ENCODE assay signal across 8 cellular contexts in genomic region chr2:73232471-73233153, GRCh38. TPM values are rescaled to one million over a fixed set of nuclear protein-coding genes. Genes with fewer than 3 reads are reported as not detected.
DNase-seq lines count a peak whose midpoint lies in the region; TF ChIP-seq lines count a peak whose summit lies in the region.

No MANE protein-coding gene starts in this region.

- peaks cover 1% of the 10 kb centered on the region for H3K36me3 Mint-ChIP-seq in chondrocyte (ENCODE audit: low read depth)

- H3K27ac Mint-ChIP-seq in chondrocyte (ENCODE audit: unreplicated experiment): peak overlapping the region; percentile 95

- peaks cover 11% of the 10 kb centered on the region for H3K4me1 ChIP-seq in HAP-1
- peaks cover 0 to 25% (median 6%) of the 10 kb centered on the region in 4 donors for H3K4me1 ChIP-seq in Peyer's patch
- H3K4me1 ChIP-seq in mononuclear cell (ENCODE audit: insufficient read depth, low read length): peaks cover 24% of the 10 kb centered on the region

- H3K9me3 Mint-ChIP-seq in chondrocyte (ENCODE audit: low read depth): no peaks in the 10 kb centered on the region

- H3K36me3 ChIP-seq in HAP-1 (replicated peaks) (peaks cover 23% of the 10 kb centered on the region), Peyer's patch (peaks cover 0 to 20% (median 0%) of the 10 kb centered on the region in 3 donors)

- H3K4me3 ChIP-seq in HAP-1: peak overlapping the region; percentile 97
- H3K4me3 ChIP-seq in Peyer's patch: peak overlapping the region; percentile 83 to 90 (median 86)
- peak overlapping the region; percentile 71 for H3K4me3 ChIP-seq in mononuclear cell (ENCODE audit: low read length)

- H3K4me1 Mint-ChIP-seq in chondrocyte (ENCODE audit: low read depth): peaks cover 32% of the 10 kb centered on the region

- no peak for TF ChIP-seq CTCF in Peyer's patch (IDR thresholded peaks at IDR 0.05)
- no peak for TF ChIP-seq CTCF in chondrocyte (IDR thresholded peaks at IDR 0.05)

- H3K4me3 Mint-ChIP-seq in chondrocyte (ENCODE audit: unreplicated experiment): peak overlapping the region; percentile 96

- peak overlapping the region; percentile 73 to 97 (median 92) for H3K27ac ChIP-seq in Peyer's patch

- TF ChIP-seq POLR2A in Peyer's patch (IDR thresholded peaks at IDR 0.05): no peak

- in situ Hi-C loops in HAP-1 (cut with MboI; ENCODE audit: low sequenced_read_pairs): no loop called here

- DNase-seq in DMS53 (lab: John Stamatoyannopoulos, UW) (peak; percentile 72), DMS53 treated with DMSO at 0.1 percent for 48 hours (lab: John Stamatoyannopoulos, UW; ENCODE audit: unreplicated experiment) (no peak), HAP-1 (ENCODE audit: low spot score in 2 of 2) (peak in 1 of 2 experiments; percentile 48), Peyer's patch (peak in 2 of 3 donors; percentile 40 to 66), chondrocyte (ENCODE audit: low spot score) (no peak), ureter (ENCODE audit: low spot score) (peak; percentile 48), KG1 (lab: John Stamatoyannopoulos, UW) (no peak)

- no peaks in the 10 kb centered on the region for H3K9me3 ChIP-seq in HAP-1
- no peaks in the 10 kb centered on the region for H3K9me3 ChIP-seq in Peyer's patch
- no peaks in the 10 kb centered on the region for H3K9me3 ChIP-seq in mononuclear cell (ENCODE audit: low read depth, low read length)

- H3K27me3 Mint-ChIP-seq in chondrocyte (ENCODE audit: low read depth): no peaks in the 10 kb centered on the region

- H3K27me3 ChIP-seq in HAP-1 (ENCODE audit: low read depth) (no peaks in the 10 kb centered on the region), Peyer's patch (no peaks in the 10 kb centered on the region), mononuclear cell (ENCODE audit: insufficient read depth, low read length) (no peaks in the 10 kb centered on the region)

RNA-seq across cellular contexts. Expression of gene PRADC1, which starts 0.4 kb away (rescaled TPM):
- total RNA-seq in Peyer's patch (10 to 100 TPM; 30.5 to 69.9 (median 41.4) TPM), chondrocyte (21.7 to 32.4 TPM (median 23.0 TPM) in 3 replicates), mononuclear cell (4.4 TPM), ureter (19.1 TPM)

RNA-seq across cellular contexts. Expression of gene CCT7, which starts 1.5 kb away (rescaled TPM):
- total RNA-seq in Peyer's patch (100 to 1,000 TPM in 2 of 4 donors, 10 to 100 TPM in 2; 83.5 to 131 (median 95.6) TPM), chondrocyte (182 to 214 TPM (median 192 TPM) in 3 replicates), mononuclear cell (66.3 TPM), ureter (237 TPM)

RNA-seq across cellular contexts. Expression of gene SMYD5, which starts 18.6 kb away (rescaled TPM):
- total RNA-seq in Peyer's patch (10 to 100 TPM in 3 of 4 donors, 1 to 10 TPM in 1; 5.1 to 46.2 (median 15.6) TPM), chondrocyte (10.0 to 12.6 TPM (median 11.7 TPM) in 3 replicates), mononuclear cell (29.8 TPM), ureter (36.3 TPM)

RNA-seq across cellular contexts. Expression of gene NOTO, which starts 30.2 kb away (rescaled TPM):
- total RNA-seq in Peyer's patch: not detected
- not detected in 3 replicates for total RNA-seq in chondrocyte
- total RNA-seq in mononuclear cell: not detected
- not detected for total RNA-seq in ureter

RNA-seq across cellular contexts. Expression of gene FBXO41, which starts 51.7 kb away (rescaled TPM):
- 10 to 100 TPM in 1 of 4 donors, 1 to 10 TPM in 3; 1.8 to 12.4 (median 5.7) TPM for total RNA-seq in Peyer's patch
- 1.6 to 4.0 TPM (median 3.6 TPM) in 3 replicates for total RNA-seq in chondrocyte
- total RNA-seq in mononuclear cell: 4.2 TPM
- 6.6 TPM for total RNA-seq in ureter

Comparison
In these comparisons a context has a peak if more than half of its experiments do, and no peak if none do; other contexts are left out.
1. DNase-seq: peak in DMS53 (single experiment), Peyer's patch (2 of 3) and ureter (single experiment); none in DMS53 treated with DMSO at 0.1 percent for 48 hours (single experiment), chondrocyte (single experiment) and KG1 (single experiment).
2. Peak in every context shown above with its lines, with median percentiles within 50 percentile points of each other: H3K4me3 ChIP-seq.